ENCODE assay signal across 8 cellular contexts in genomic region chr17:56913867-56914640, GRCh38. TPM values are rescaled to one million over a fixed set of nuclear protein-coding genes. Genes with fewer than 3 reads are reported as not detected.
DNase-seq lines count a peak whose midpoint lies in the region; ATAC-seq and TF ChIP-seq lines count a peak whose summit lies in the region.

A gene with protein sequence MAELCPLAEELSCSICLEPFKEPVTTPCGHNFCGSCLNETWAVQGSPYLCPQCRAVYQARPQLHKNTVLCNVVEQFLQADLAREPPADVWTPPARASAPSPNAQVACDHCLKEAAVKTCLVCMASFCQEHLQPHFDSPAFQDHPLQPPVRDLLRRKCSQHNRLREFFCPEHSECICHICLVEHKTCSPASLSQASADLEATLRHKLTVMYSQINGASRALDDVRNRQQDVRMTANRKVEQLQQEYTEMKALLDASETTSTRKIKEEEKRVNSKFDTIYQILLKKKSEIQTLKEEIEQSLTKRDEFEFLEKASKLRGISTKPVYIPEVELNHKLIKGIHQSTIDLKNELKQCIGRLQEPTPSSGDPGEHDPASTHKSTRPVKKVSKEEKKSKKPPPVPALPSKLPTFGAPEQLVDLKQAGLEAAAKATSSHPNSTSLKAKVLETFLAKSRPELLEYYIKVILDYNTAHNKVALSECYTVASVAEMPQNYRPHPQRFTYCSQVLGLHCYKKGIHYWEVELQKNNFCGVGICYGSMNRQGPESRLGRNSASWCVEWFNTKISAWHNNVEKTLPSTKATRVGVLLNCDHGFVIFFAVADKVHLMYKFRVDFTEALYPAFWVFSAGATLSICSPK (minus strand): TSS chr17:56914049. CDS start chr17:56913988, 61 bp downstream.

- TF ChIP-seq RAD21 in Ishikawa (IDR thresholded peaks at IDR 0.05; ENCODE audit: low read depth) = no peak

- H3K9me3 ChIP-seq in PC-9 (ENCODE audit: insufficient read depth, low read depth) (peaks cover 10% of the 10 kb centered on the region; the same call in 1 of the 2 replicates), mucosa of stomach (ENCODE audit: control insufficient read depth, low read length) (no peaks in the 10 kb centered on the region)

- H3K4me2 ChIP-seq in PC-9 = peak within 1 kb of the TSS; percentile 94

- H3K27ac ChIP-seq in PC-9 = peak within 1 kb of the TSS; percentile 99

- no peaks in the 10 kb centered on the region for H3K27me3 ChIP-seq in PC-9 (ENCODE audit: insufficient read depth, low read depth)
- H3K27me3 ChIP-seq in mucosa of stomach (ENCODE audit: control insufficient read depth, insufficient read depth, low read length) = no peaks in the 10 kb centered on the region

- peak; percentile 78 for DNase-seq in DMS114 treated with DMSO at 0.1 percent for 48 hours (lab: John Stamatoyannopoulos, UW; ENCODE audit: unreplicated experiment)
- DNase-seq in PC-9 = peak; percentile 75 to 85
- DNase-seq in activated T-cell treated with anti-CD3 and anti-CD28 coated beads, Interleukin-2, amount 50 U/mL, for 1 hour = peak; percentile 83
- peak; percentile 91 to 95 for DNase-seq in erythroblast (lab: John Stamatoyannopoulos, UW)
- peak; percentile 90 for DNase-seq in stimulated activated CD8-positive, alpha-beta memory T cell treated with anti-CD3 and anti-CD28 coated beads, Interleukin-4, amount 100 ng/mL, for 48 hours

- H3K4me1 ChIP-seq in PC-9 (replicated peaks; ENCODE audit: insufficient read depth) (peaks cover 54% of the 10 kb centered on the region), mucosa of stomach (ENCODE audit: control insufficient read depth, insufficient read depth, low read length) (peaks cover 48% of the 10 kb centered on the region)

- peaks cover 33% of the 10 kb centered on the region for H3F3A ChIP-seq in PC-9 (ENCODE audit: insufficient read depth, low read depth)

- peak; percentile 14; the same call in 1 of the 2 replicates for TF ChIP-seq EP300 in Ishikawa (IDR thresholded peaks at IDR 0.05; ENCODE audit: borderline replicate concordance)

- no peak for TF ChIP-seq CTCF in PC-9 (conservative IDR thresholded peaks at IDR 0.05)

- intact Hi-C loops in PC-9 (cut with micrococcal nuclease; ENCODE audit: unreplicated experiment) = loop anchor here (5.0 kb wide), 1 partner anchor 127 kb away; no protein-coding TSS in a partner anchor

- H3K9me2 ChIP-seq in PC-9 (ENCODE audit: insufficient read depth) = no peaks in the 10 kb centered on the region

- H2AFZ ChIP-seq in PC-9 = peak within 1 kb of the TSS; percentile 86

- H3K36me3 ChIP-seq in PC-9 (ENCODE audit: low read depth) = peaks cover 14% of the 10 kb centered on the region; the same call in 1 of the 2 replicates
- H3K36me3 ChIP-seq in mucosa of stomach (ENCODE audit: control insufficient read depth, insufficient read depth, low read length) = no peaks in the 10 kb centered on the region

- H3K79me2 ChIP-seq in PC-9 (ENCODE audit: low read depth) = peaks cover 58% of the 10 kb centered on the region

- peak; percentile 65 for ATAC-seq in GM21529 (IDR thresholded peaks at IDR 0.05; ENCODE audit: unreplicated experiment)

- TF ChIP-seq POLR2A in erythroblast (IDR thresholded peaks at IDR 0.05; ENCODE audit: low read length) = peak; percentile 97

- POLR2A ChIA-PET in PC-9 (lab: Charles Lee; ENCODE audit: unreplicated experiment) = interaction anchor here (0.6 kb wide), 4 partner anchors 12 to 1069 kb away, joined by 5 to 19 read pairs (median 6); no protein-coding TSS in a partner anchor

- peak within 1 kb of the TSS; percentile 98 for H3K9ac ChIP-seq in mucosa of stomach (ENCODE audit: low read length)

- TSS peak; percentile 90 for BruUV-seq in PC-9 (replicated peaks; lab: Mats Ljungman, UMichigan)

- H3K4me3 ChIP-seq in PC-9 (peak within 1 kb of the TSS; percentile 83), mucosa of stomach (ENCODE audit: low read length) (peak within 1 kb of the TSS; percentile 44)

- CTCF ChIA-PET in PC-9 (lab: Charles Lee) = interaction anchor here (0.6 kb wide), 1 partner anchor 102 kb away, joined by 7 read pairs; no protein-coding TSS in a partner anchor

- H4K20me1 ChIP-seq in PC-9 (ENCODE audit: insufficient read depth) = peaks cover 1% of the 10 kb centered on the region; the same call in 1 of the 2 replicates

TF ChIP-seq in Ishikawa, 13 proteins besides CTCF, POLR2A, EP300 and RAD21:
- TF ChIP-seq USF1 (IDR thresholded peaks at IDR 0.05) (peak; percentile 96), CREB1 (IDR thresholded peaks at IDR 0.05; ENCODE audit: low read depth) (no peak), EGR1 (IDR thresholded peaks at IDR 0.05) (no peak), FOXM1 (IDR thresholded peaks at IDR 0.05; ENCODE audit: borderline replicate concordance, low read depth) (no peak), TEAD4 (IDR thresholded peaks at IDR 0.05) (0 out of 2 replicates have a peak, but pooled peaks have one; percentile 9), NFIC (IDR thresholded peaks at IDR 0.05) (no peak), YY1 (IDR thresholded peaks at IDR 0.05; ENCODE audit: low read depth) (peak; percentile 57; the same call in 1 of the 2 replicates), TCF12 (IDR thresholded peaks at IDR 0.05; ENCODE audit: low read depth) (0 out of 2 replicates have a peak, but pooled peaks have one; percentile 56), TAF1 (IDR thresholded peaks at IDR 0.05; ENCODE audit: low read depth) (peak; percentile 94), CEBPB (IDR thresholded peaks at IDR 0.05) (no peak), ZBTB7A (IDR thresholded peaks at IDR 0.05; ENCODE audit: low read depth) (peak; percentile 23; the same call in 1 of the 2 replicates)
- TF ChIP-seq, protein P1, sequence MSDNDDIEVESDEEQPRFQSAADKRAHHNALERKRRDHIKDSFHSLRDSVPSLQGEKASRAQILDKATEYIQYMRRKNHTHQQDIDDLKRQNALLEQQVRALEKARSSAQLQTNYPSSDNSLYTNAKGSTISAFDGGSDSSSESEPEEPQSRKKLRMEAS (IDR thresholded peaks at IDR 0.05) = peak; percentile 45; the same call in 1 of the 2 replicates
- TF ChIP-seq, protein P2, sequence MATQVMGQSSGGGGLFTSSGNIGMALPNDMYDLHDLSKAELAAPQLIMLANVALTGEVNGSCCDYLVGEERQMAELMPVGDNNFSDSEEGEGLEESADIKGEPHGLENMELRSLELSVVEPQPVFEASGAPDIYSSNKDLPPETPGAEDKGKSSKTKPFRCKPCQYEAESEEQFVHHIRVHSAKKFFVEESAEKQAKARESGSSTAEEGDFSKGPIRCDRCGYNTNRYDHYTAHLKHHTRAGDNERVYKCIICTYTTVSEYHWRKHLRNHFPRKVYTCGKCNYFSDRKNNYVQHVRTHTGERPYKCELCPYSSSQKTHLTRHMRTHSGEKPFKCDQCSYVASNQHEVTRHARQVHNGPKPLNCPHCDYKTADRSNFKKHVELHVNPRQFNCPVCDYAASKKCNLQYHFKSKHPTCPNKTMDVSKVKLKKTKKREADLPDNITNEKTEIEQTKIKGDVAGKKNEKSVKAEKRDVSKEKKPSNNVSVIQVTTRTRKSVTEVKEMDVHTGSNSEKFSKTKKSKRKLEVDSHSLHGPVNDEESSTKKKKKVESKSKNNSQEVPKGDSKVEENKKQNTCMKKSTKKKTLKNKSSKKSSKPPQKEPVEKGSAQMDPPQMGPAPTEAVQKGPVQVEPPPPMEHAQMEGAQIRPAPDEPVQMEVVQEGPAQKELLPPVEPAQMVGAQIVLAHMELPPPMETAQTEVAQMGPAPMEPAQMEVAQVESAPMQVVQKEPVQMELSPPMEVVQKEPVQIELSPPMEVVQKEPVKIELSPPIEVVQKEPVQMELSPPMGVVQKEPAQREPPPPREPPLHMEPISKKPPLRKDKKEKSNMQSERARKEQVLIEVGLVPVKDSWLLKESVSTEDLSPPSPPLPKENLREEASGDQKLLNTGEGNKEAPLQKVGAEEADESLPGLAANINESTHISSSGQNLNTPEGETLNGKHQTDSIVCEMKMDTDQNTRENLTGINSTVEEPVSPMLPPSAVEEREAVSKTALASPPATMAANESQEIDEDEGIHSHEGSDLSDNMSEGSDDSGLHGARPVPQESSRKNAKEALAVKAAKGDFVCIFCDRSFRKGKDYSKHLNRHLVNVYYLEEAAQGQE (IDR thresholded peaks at IDR 0.05; ENCODE audit: low read depth) = no peak

RNA-seq across cellular contexts. Expression of the gene that starts here (rescaled TPM):
- 63.8 and 92.8 TPM in 2 replicates for total RNA-seq in PC-9 (2021)

Comparison
In these comparisons a context has a peak if more than half of its experiments do, and no peak if none do; other contexts are left out.
1. Peak in every context shown above with its lines: DNase-seq, ATAC-seq, H3K4me3 ChIP-seq and H3K27ac ChIP-seq.